24 cellular contexts compared by ENCODE assay signal in genomic region chr11:58924230-58924629, GRCh38. TPM values are rescaled to one million over a fixed set of nuclear protein-coding genes. Genes with fewer than 3 reads are reported as not detected.
DNase-seq lines count a peak whose midpoint lies in the region; FAIRE-seq and TF ChIP-seq lines count a peak whose summit lies in the region.
"Had no signal": no experiment of that assay in that cellular context is flagged by ENCODE, and none has a peak within 500 bp of the region (broad histone marks: within the 10 kb centered on the region; RNA-seq: fewer than 3 reads in every experiment).

No MANE protein-coding gene starts in this region.

- H3K4me1 Mint-ChIP-seq in chondrocyte (ENCODE audit: low read depth) = peaks cover 7% of the 10 kb centered on the region

- H3K9ac ChIP-seq in HUES6 (ENCODE audit: low read length) (peak overlapping the region; percentile 14), iPS-18a (ENCODE audit: low read length) (peak overlapping the region; percentile 2)

- DNase-seq in COLO668 (lab: John Stamatoyannopoulos, UW; ENCODE audit: unreplicated experiment) (peak; percentile 25), NCI-H82 treated with DMSO at 0.1 percent for 48 hours (lab: John Stamatoyannopoulos, UW; ENCODE audit: unreplicated experiment) (peak; percentile 49), chondrocyte (ENCODE audit: low spot score) (no peak), brain microvascular endothelial cell (no peak), H54 (ENCODE audit: insufficient read length, low spot score) (no peak)
- DNase-seq in activated CD4-positive, alpha-beta T cell treated with anti-CD3 and anti-CD28 coated beads for 48 hours = no peak
- DNase-seq: activated CD8-positive, alpha-beta memory T cell treated with anti-CD3 and anti-CD28 coated beads, Interleukin-2, amount 50 U/mL, for 4 hours; KG1; MM.1S; NCI-H1436 treated with DMSO at 0.1 percent for 48 hours; NCI-H2171 treated with DMSO at 0.1 percent for 48 hours; NCI-H524 treated with DMSO at 0.1 percent for 48 hours; stimulated activated CD4-positive, alpha-beta T cell treated with anti-CD3 and anti-CD28 coated beads, Interleukin-2, amount 100 ng/mL, for 24 hours; uterus had no signal

- no peak for FAIRE-seq in H54 (lab: Jason Lieb, UNC)
- FAIRE-seq: A549 had no signal

- H3K27me3 Mint-ChIP-seq in chondrocyte (ENCODE audit: low read depth) = peaks cover 25% of the 10 kb centered on the region

- no peaks in the 10 kb centered on the region for H3K36me3 Mint-ChIP-seq in chondrocyte (ENCODE audit: low read depth)
- H3K36me3 Mint-ChIP-seq: activated naive CD4-positive, alpha-beta T cell treated with anti-CD3 and anti-CD28 coated beads, Interleukin-2, amount 50 U/mL, for 24 hours had no signal

- H3K27me3 ChIP-seq in HUES6 (ENCODE audit: control insufficient read depth, insufficient read depth, low read length) (no peaks in the 10 kb centered on the region), iPS-18a (ENCODE audit: control insufficient read depth, insufficient read depth, low read length) (no peaks in the 10 kb centered on the region), brain microvascular endothelial cell (replicated peaks) (no peaks in the 10 kb centered on the region)
- H3K27me3 ChIP-seq: cardiac muscle cell, uterus had no signal

- H3K27ac ChIP-seq in HUES6 (ENCODE audit: low read depth, low read length) (no peak overlapping the region), iPS-18a (ENCODE audit: low read length) (no peak overlapping the region), brain microvascular endothelial cell (no peak overlapping the region)
- H3K27ac ChIP-seq: A549, cardiac muscle cell, uterus had no signal

- H3K4me3 ChIP-seq in HUES6 (ENCODE audit: low read depth, low read length) (no peak overlapping the region), iPS-18a (ENCODE audit: low read length) (no peak overlapping the region), brain microvascular endothelial cell (ENCODE audit: low read depth, low read length) (no peak overlapping the region)
- H3K4me3 ChIP-seq: A549, cardiac muscle cell, skin epidermis, uterus had no signal

- H3K4me1 ChIP-seq in HUES6 (ENCODE audit: control insufficient read depth, insufficient read depth, low read length) = peaks cover 31% of the 10 kb centered on the region
- H3K4me1 ChIP-seq in iPS-18a (ENCODE audit: control insufficient read depth, low read depth, low read length) = peaks cover 36% of the 10 kb centered on the region
- H3K4me1 ChIP-seq: uterus had no signal

- no peaks in the 10 kb centered on the region for H3K9me3 Mint-ChIP-seq in chondrocyte (ENCODE audit: low read depth)
- H3K9me3 Mint-ChIP-seq: activated naive CD4-positive, alpha-beta T cell treated with anti-CD3 and anti-CD28 coated beads, Interleukin-2, amount 50 U/mL, for 24 hours; dendritic cell treated with granulocyte-macrophage colony-stimulating factor and Interleukin-4, amounts not matched to agents 40 ng/mL and 50 ng/mL, for 4 days; T-helper 2 cell treated with Interferon-gamma antibody and Interleukin-4, amounts not matched to agents 5 μg/mL and 100 μg/mL, for 36 hours had no signal

- H3K4me3 Mint-ChIP-seq in chondrocyte (ENCODE audit: unreplicated experiment) = no peak overlapping the region
- H3K4me3 Mint-ChIP-seq: activated naive CD4-positive, alpha-beta T cell treated with anti-CD3 and anti-CD28 coated beads, Interleukin-2, amount 50 U/mL, for 24 hours; dendritic cell treated with granulocyte-macrophage colony-stimulating factor and Interleukin-4, amounts not matched to agents 40 ng/mL and 50 ng/mL, for 4 days; T-helper 2 cell treated with Interferon-gamma antibody and Interleukin-4, amounts not matched to agents 5 μg/mL and 100 μg/mL, for 36 hours had no signal

- H3K36me3 ChIP-seq in HUES6 (ENCODE audit: control insufficient read depth, insufficient read depth, low read length) (no peaks in the 10 kb centered on the region), iPS-18a (ENCODE audit: control insufficient read depth, low read depth, low read length) (no peaks in the 10 kb centered on the region), brain microvascular endothelial cell (replicated peaks) (no peaks in the 10 kb centered on the region)
- H3K36me3 ChIP-seq: cardiac muscle cell, uterus had no signal

- H3K9me3 ChIP-seq in HUES6 (ENCODE audit: control insufficient read depth, insufficient read depth, low read depth, low read length) (no peaks in the 10 kb centered on the region), iPS-18a (ENCODE audit: control insufficient read depth, low read depth, low read length) (no peaks in the 10 kb centered on the region)
- H3K9me3 ChIP-seq: A549, uterus had no signal

- TF ChIP-seq POLR2A in H54 (IDR thresholded peaks at IDR 0.05; ENCODE audit: low read depth, low read length) = no peak

- in situ Hi-C loops in brain microvascular endothelial cell (cut with HindIII; ENCODE audit: low pct_ligation_motif_present, low sequenced_read_pairs) = no loop called here

- H3K27ac Mint-ChIP-seq in chondrocyte (ENCODE audit: unreplicated experiment) = no peak overlapping the region
- H3K27ac Mint-ChIP-seq: T-helper 2 cell treated with Interferon-gamma antibody and Interleukin-4, amounts not matched to agents 5 μg/mL and 100 μg/mL, for 36 hours had no signal

- TF ChIP-seq CTCF in chondrocyte (IDR thresholded peaks at IDR 0.05) = no peak
- TF ChIP-seq CTCF in brain microvascular endothelial cell (IDR thresholded peaks at IDR 0.05; ENCODE audit: low read depth, low read length, missing control alignments) = no peak

RNA-seq across cellular contexts. Expression of gene GLYATL1, which starts 15.1 kb away (rescaled TPM):
- 0.28 TPM in 1 of 3 replicates, not detected in the others for total RNA-seq in chondrocyte
- total RNA-seq: glomerular endothelial cell, pulmonary artery endothelial cell had no signal

Comparison
In these comparisons a context has a peak if more than half of its experiments do, and no peak if none do; other contexts are left out.
1. DNase-seq: peak in COLO668 (single experiment) and NCI-H82 treated with DMSO at 0.1 percent for 48 hours (single experiment); none in chondrocyte (single experiment), brain microvascular endothelial cell (single experiment), H54 (single experiment) and activated CD4-positive, alpha-beta T cell treated with anti-CD3 and anti-CD28 coated beads for 48 hours (single experiment).